28 cellular contexts compared by ENCODE assay signal in genomic region chr9:36676823-36677521, GRCh38.
DNase-seq lines count a peak whose midpoint lies in the region; ATAC-seq lines count a peak whose summit lies in the region.
"Had no signal": no experiment of that assay in that cellular context is flagged by ENCODE, and none has a peak within 500 bp of the region (broad histone marks: within the 10 kb centered on the region; RNA-seq: fewer than 3 reads in every experiment).

No MANE protein-coding gene starts in this region.

- peak overlapping the region; percentile 57 for H3K27ac Mint-ChIP-seq in activated naive CD8-positive, alpha-beta T cell treated with anti-CD3 and anti-CD28 coated beads, Interleukin-2, amount 50 U/mL, for 24 hours
- H3K27ac Mint-ChIP-seq in activated naive CD8-positive, alpha-beta T cell treated with anti-CD3 and anti-CD28 coated beads for 36 hours: no peak overlapping the region
- peak overlapping the region; percentile 65 for H3K27ac Mint-ChIP-seq in activated T-cell treated with anti-CD3 and anti-CD28 coated beads, Interleukin-2, amount 50 U/mL, for 72 hours
- no peak overlapping the region for H3K27ac Mint-ChIP-seq in stimulated activated naive CD8-positive, alpha-beta T cell treated with anti-CD3 and anti-CD28 coated beads, Interleukin-15, amount 100 ng/mL, for 72 hours
- H3K27ac Mint-ChIP-seq: activated CD4-positive, alpha-beta T cell treated with anti-CD3 and anti-CD28 coated beads, Interleukin-2, amount 10 ng/mL, durations not matched to agents 7 days and 5 days; endodermal cell; T-helper 2 cell treated with Interferon-gamma antibody and Interleukin-4, amounts not matched to agents 5 μg/mL and 100 μg/mL, for 36 hours had no signal

- H3K4me1 Mint-ChIP-seq in activated naive CD8-positive, alpha-beta T cell treated with anti-CD3 and anti-CD28 coated beads, Interleukin-2, amount 50 U/mL, for 24 hours: peaks cover 31% of the 10 kb centered on the region
- peaks cover 21% of the 10 kb centered on the region for H3K4me1 Mint-ChIP-seq in activated naive CD8-positive, alpha-beta T cell treated with anti-CD3 and anti-CD28 coated beads for 36 hours
- H3K4me1 Mint-ChIP-seq in activated T-cell treated with anti-CD3 and anti-CD28 coated beads, Interleukin-2, amount 50 U/mL, for 72 hours (ENCODE audit: low read depth): peaks cover 20% of the 10 kb centered on the region
- peaks cover 17% of the 10 kb centered on the region for H3K4me1 Mint-ChIP-seq in stimulated activated naive CD8-positive, alpha-beta T cell treated with anti-CD3 and anti-CD28 coated beads, Interleukin-15, amount 100 ng/mL, for 72 hours
- H3K4me1 Mint-ChIP-seq: activated CD4-positive, alpha-beta T cell treated with anti-CD3 and anti-CD28 coated beads, Interleukin-2, amount 10 ng/mL, durations not matched to agents 7 days and 5 days; endodermal cell; nephron progenitor cell had no signal

- H3K36me3 Mint-ChIP-seq in activated naive CD8-positive, alpha-beta T cell treated with anti-CD3 and anti-CD28 coated beads, Interleukin-2, amount 50 U/mL, for 24 hours (ENCODE audit: low read depth): peaks cover 60% of the 10 kb centered on the region
- H3K36me3 Mint-ChIP-seq in activated naive CD8-positive, alpha-beta T cell treated with anti-CD3 and anti-CD28 coated beads for 36 hours: peaks cover 51% of the 10 kb centered on the region
- H3K36me3 Mint-ChIP-seq in activated T-cell treated with anti-CD3 and anti-CD28 coated beads, Interleukin-2, amount 50 U/mL, for 72 hours (ENCODE audit: insufficient read depth in 2 of 2): peaks cover 13 to 47% of the 10 kb centered on the region in 2 donors

- no peak overlapping the region for H3K4me3 Mint-ChIP-seq in activated naive CD8-positive, alpha-beta T cell treated with anti-CD3 and anti-CD28 coated beads, Interleukin-2, amount 50 U/mL, for 24 hours
- H3K4me3 Mint-ChIP-seq in activated naive CD8-positive, alpha-beta T cell treated with anti-CD3 and anti-CD28 coated beads for 36 hours: no peak overlapping the region
- H3K4me3 Mint-ChIP-seq in activated T-cell treated with anti-CD3 and anti-CD28 coated beads, Interleukin-2, amount 50 U/mL, for 72 hours: peak overlapping the region in 1 of 2 donors; percentile 65
- no peak overlapping the region for H3K4me3 Mint-ChIP-seq in stimulated activated naive CD8-positive, alpha-beta T cell treated with anti-CD3 and anti-CD28 coated beads, Interleukin-15, amount 100 ng/mL, for 72 hours
- H3K4me3 Mint-ChIP-seq: activated CD4-positive, alpha-beta T cell treated with anti-CD3 and anti-CD28 coated beads, Interleukin-2, amount 10 ng/mL, durations not matched to agents 7 days and 5 days; endodermal cell; nephron progenitor cell; T-helper 2 cell treated with Interferon-gamma antibody and Interleukin-4, amounts not matched to agents 5 μg/mL and 100 μg/mL, for 36 hours had no signal

- H3K9me3 Mint-ChIP-seq in activated naive CD8-positive, alpha-beta T cell treated with anti-CD3 and anti-CD28 coated beads, Interleukin-2, amount 50 U/mL, for 24 hours: peaks cover 1% of the 10 kb centered on the region
- peaks cover 2% of the 10 kb centered on the region for H3K9me3 Mint-ChIP-seq in activated naive CD8-positive, alpha-beta T cell treated with anti-CD3 and anti-CD28 coated beads for 36 hours
- no peaks in the 10 kb centered on the region for H3K9me3 Mint-ChIP-seq in activated T-cell treated with anti-CD3 and anti-CD28 coated beads, Interleukin-2, amount 50 U/mL, for 72 hours
- H3K9me3 Mint-ChIP-seq in stimulated activated naive CD8-positive, alpha-beta T cell treated with anti-CD3 and anti-CD28 coated beads, Interleukin-15, amount 100 ng/mL, for 72 hours: no peaks in the 10 kb centered on the region
- H3K9me3 Mint-ChIP-seq: activated CD4-positive, alpha-beta T cell treated with anti-CD3 and anti-CD28 coated beads, Interleukin-2, amount 10 ng/mL, durations not matched to agents 7 days and 5 days had no signal

- no peak for DNase-seq in activated naive CD8-positive, alpha-beta T cell treated with anti-CD3 and anti-CD28 coated beads, Interleukin-2, amount 50 U/mL, for 24 hours
- no peak for DNase-seq in activated naive CD8-positive, alpha-beta T cell treated with anti-CD3 and anti-CD28 coated beads for 36 hours
- DNase-seq in activated T-cell treated with anti-CD3 and anti-CD28 coated beads, Interleukin-2, amount 50 U/mL, for 72 hours: no peak
- DNase-seq in fibroblast of peridontal ligament (ENCODE audit: extremely low read depth) (peak; percentile 5), C1 segment of cervical spinal cord (lab: John Stamatoyannopoulos, UW) (no peak)
- no peak for DNase-seq in stimulated activated naive CD8-positive, alpha-beta T cell treated with anti-CD3 and anti-CD28 coated beads, Interleukin-15, amount 100 ng/mL, for 72 hours
- DNase-seq: activated CD4-positive, alpha-beta T cell treated with anti-CD3 and anti-CD28 coated beads, Interleukin-2, amount 10 ng/mL, durations not matched to agents 7 days and 5 days; activated effector memory CD4-positive, alpha-beta T cell treated with anti-CD3 and anti-CD28 coated beads, Interleukin-2, amount 50 U/mL, for 16 hours; Calu3; dermis blood vessel endothelial cell; DND-41; endodermal cell; gastrocnemius medialis; Kasumi-1; mucosa of descending colon; NCI-H1417 treated with DMSO at 0.1 percent for 48 hours; NCI-H226; nephron progenitor cell; SHP77; stimulated activated CD4-positive, alpha-beta T cell treated with anti-CD3 and anti-CD28 coated beads, Interleukin-15, amount 100 ng/mL, for 24 hours; stimulated activated CD4-positive, alpha-beta T cell treated with anti-CD3 and anti-CD28 coated beads, Interleukin-4, amount 100 ng/mL, for 4 hours; upper lobe of left lung had no signal

- peak; percentile 80 for ATAC-seq in activated naive CD8-positive, alpha-beta T cell treated with anti-CD3 and anti-CD28 coated beads, Interleukin-2, amount 50 U/mL, for 24 hours
- peak; percentile 44 to 83 for ATAC-seq in activated T-cell treated with anti-CD3 and anti-CD28 coated beads, Interleukin-2, amount 50 U/mL, for 72 hours (replicated peaks in 1 of 2)
- peak; percentile 54 for ATAC-seq in stimulated activated naive CD8-positive, alpha-beta T cell treated with anti-CD3 and anti-CD28 coated beads, Interleukin-15, amount 100 ng/mL, for 72 hours
- no peak for ATAC-seq in HG03175 (IDR thresholded peaks at IDR 0.05; ENCODE audit: unreplicated experiment)
- ATAC-seq: esophagus mucosa, gastrocnemius medialis, HCT116, HepG2, mucosa of descending colon, Panc1 had no signal

- H3K27me3 Mint-ChIP-seq in activated naive CD8-positive, alpha-beta T cell treated with anti-CD3 and anti-CD28 coated beads, Interleukin-2, amount 50 U/mL, for 24 hours: no peaks in the 10 kb centered on the region
- H3K27me3 Mint-ChIP-seq in activated naive CD8-positive, alpha-beta T cell treated with anti-CD3 and anti-CD28 coated beads for 36 hours: peaks cover 5% of the 10 kb centered on the region
- no peaks in the 10 kb centered on the region for H3K27me3 Mint-ChIP-seq in activated T-cell treated with anti-CD3 and anti-CD28 coated beads, Interleukin-2, amount 50 U/mL, for 72 hours (ENCODE audit: low read depth)
- no peaks in the 10 kb centered on the region for H3K27me3 Mint-ChIP-seq in stimulated activated naive CD8-positive, alpha-beta T cell treated with anti-CD3 and anti-CD28 coated beads, Interleukin-15, amount 100 ng/mL, for 72 hours
- H3K27me3 Mint-ChIP-seq: activated CD4-positive, alpha-beta T cell treated with anti-CD3 and anti-CD28 coated beads, Interleukin-2, amount 10 ng/mL, durations not matched to agents 7 days and 5 days had no signal

Comparison
In these comparisons a context has a peak if more than half of its experiments do, and no peak if none do; other contexts are left out.
1. H3K27ac Mint-ChIP-seq: peak in activated naive CD8-positive, alpha-beta T cell treated with anti-CD3 and anti-CD28 coated beads, Interleukin-2, amount 50 U/mL, for 24 hours (single experiment) and activated T-cell treated with anti-CD3 and anti-CD28 coated beads, Interleukin-2, amount 50 U/mL, for 72 hours (single experiment); none in activated naive CD8-positive, alpha-beta T cell treated with anti-CD3 and anti-CD28 coated beads for 36 hours (single experiment) and stimulated activated naive CD8-positive, alpha-beta T cell treated with anti-CD3 and anti-CD28 coated beads, Interleukin-15, amount 100 ng/mL, for 72 hours (0 of 2).